ENCODE assay signal across 1 cellular context in the genomic region with DNA sequence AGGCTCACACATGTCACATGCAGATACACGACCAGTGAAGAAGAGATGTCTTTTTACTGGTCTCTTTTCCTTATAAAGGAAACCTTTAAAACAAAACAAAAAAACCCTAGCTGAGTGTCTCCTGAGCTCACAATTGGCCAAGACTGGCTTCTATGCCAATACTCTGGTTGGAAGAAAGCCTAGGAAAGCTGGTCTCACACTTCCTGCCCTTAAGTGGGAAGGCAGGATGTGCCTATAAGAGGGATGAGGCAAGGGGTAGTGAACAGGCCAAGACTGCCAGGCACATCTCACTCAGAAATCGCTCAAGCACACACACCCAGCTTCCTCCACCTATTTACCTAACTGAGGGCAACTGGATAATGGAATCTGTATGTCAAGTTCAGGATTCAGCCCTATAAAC.
TF ChIP-seq lines count a peak whose summit lies in the region.

No MANE protein-coding gene starts in this region.

TF ChIP-seq in IMR-90, 13 proteins besides CTCF, POLR2A, EP300 and RAD21 (continued from another document):
- TF ChIP-seq ELK1 (IDR thresholded peaks at IDR 0.05; ENCODE audit: borderline replicate concordance, low read depth, low read length), result no peak
